In the genomic region with DNA sequence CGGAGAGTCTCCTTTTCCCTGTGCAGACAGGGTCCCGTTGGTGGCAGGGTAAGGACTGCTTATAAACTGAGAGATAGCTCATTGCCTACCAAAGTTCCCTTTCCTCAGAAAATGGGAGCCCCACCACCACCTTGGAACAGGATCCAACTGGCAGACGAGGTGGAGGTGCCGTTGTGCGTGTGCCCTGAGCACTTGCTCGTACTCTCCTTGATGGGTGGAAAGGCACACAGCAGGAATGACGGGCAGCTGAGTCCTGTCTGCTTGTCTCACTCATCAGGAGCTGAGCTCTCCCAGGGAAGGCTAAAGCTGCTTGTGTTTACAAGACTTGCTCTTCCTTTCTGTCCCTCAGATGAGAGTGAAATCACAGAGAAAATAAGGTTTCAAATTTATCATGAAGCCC, we compare ENCODE assay signal across 13 cellular contexts.
"Had no signal": no experiment of that assay in that cellular context is flagged by ENCODE, and none has a peak within 500 bp of the region (broad histone marks: within the 10 kb centered on the region; RNA-seq: fewer than 3 reads in every experiment).

No MANE protein-coding gene starts in this region.

- DNase-seq: activated B cell treated with CpG ODN at 0.5 μM for 24 hours; activated CD4-positive, alpha-beta T cell treated with anti-CD3 and anti-CD28 coated beads for 48 hours; activated CD8-positive, alpha-beta T cell treated with anti-CD3 and anti-CD28 coated beads, Interleukin-2, amount 10 ng/mL, durations not matched to agents 7 days and 5 days; activated naive CD8-positive, alpha-beta T cell treated with anti-CD3 and anti-CD28 coated beads for 36 hours; brain microvascular endothelial cell; mammary epithelial cell; natural killer cell; occipital lobe; stimulated activated CD4-positive, alpha-beta T cell treated with anti-CD3 and anti-CD28 coated beads, Interleukin-15, amount 100 ng/mL, for 24 hours; stimulated activated CD4-positive, alpha-beta T cell treated with anti-CD3 and anti-CD28 coated beads, Interleukin-4, amount 100 ng/mL, for 24 hours; stimulated activated naive CD4-positive, alpha-beta T cell; substantia nigra; T-helper 2 cell had no signal

- H3K4me1 Mint-ChIP-seq: activated B cell treated with CpG ODN at 0.5 μM for 24 hours, natural killer cell had no signal

- H3K27ac Mint-ChIP-seq: activated B cell treated with CpG ODN at 0.5 μM for 24 hours; activated CD8-positive, alpha-beta T cell treated with anti-CD3 and anti-CD28 coated beads, Interleukin-2, amount 10 ng/mL, durations not matched to agents 7 days and 5 days; activated naive CD8-positive, alpha-beta T cell treated with anti-CD3 and anti-CD28 coated beads for 36 hours; natural killer cell had no signal

- H3K27me3 Mint-ChIP-seq: activated B cell treated with CpG ODN at 0.5 μM for 24 hours; activated naive CD8-positive, alpha-beta T cell treated with anti-CD3 and anti-CD28 coated beads for 36 hours had no signal

- H3K36me3 Mint-ChIP-seq: natural killer cell had no signal

- H3K4me3 Mint-ChIP-seq: activated B cell treated with CpG ODN at 0.5 μM for 24 hours; activated CD8-positive, alpha-beta T cell treated with anti-CD3 and anti-CD28 coated beads, Interleukin-2, amount 10 ng/mL, durations not matched to agents 7 days and 5 days; activated naive CD8-positive, alpha-beta T cell treated with anti-CD3 and anti-CD28 coated beads for 36 hours; natural killer cell had no signal

- ATAC-seq: activated CD8-positive, alpha-beta T cell treated with anti-CD3 and anti-CD28 coated beads, Interleukin-2, amount 10 ng/mL, durations not matched to agents 7 days and 5 days; natural killer cell had no signal

- H3K9me3 Mint-ChIP-seq: activated B cell treated with CpG ODN at 0.5 μM for 24 hours; activated naive CD8-positive, alpha-beta T cell treated with anti-CD3 and anti-CD28 coated beads for 36 hours; natural killer cell had no signal
